Comparison of ENCODE assay signal across 8 cellular contexts in the genomic region with DNA sequence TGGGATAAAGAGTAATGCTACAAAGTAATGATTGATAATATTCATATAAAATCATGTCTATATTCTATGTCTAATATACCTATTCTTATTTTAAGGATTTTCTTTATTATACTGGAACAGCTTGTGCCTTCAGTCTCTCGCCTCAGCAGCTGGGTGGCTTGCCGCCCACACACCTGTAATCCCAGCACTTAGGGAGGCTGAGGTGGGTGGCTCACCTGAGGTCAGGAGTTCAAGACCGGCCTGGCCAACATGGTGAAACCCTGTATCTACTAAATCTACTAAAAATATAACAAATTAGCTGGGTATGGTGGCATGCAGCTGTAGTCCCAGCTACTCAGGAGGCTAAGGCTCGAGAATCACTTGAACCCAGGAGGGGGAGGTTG. TPM values are rescaled to one million over a fixed set of nuclear protein-coding genes. Genes with fewer than 3 reads are reported as not detected.
"Had no signal": no experiment of that assay in that cellular context is flagged by ENCODE, and none has a peak within 500 bp of the region (broad histone marks: within the 10 kb centered on the region; RNA-seq: fewer than 3 reads in every experiment).

No MANE protein-coding gene starts in this region.

- ATAC-seq: GM23338 had no signal

- H3K4me3 ChIP-seq: GM23338 had no signal

- H2AFZ ChIP-seq: GM23338 had no signal

- H3K4me2 ChIP-seq: GM23338 had no signal

- FAIRE-seq: H1, H54, HTR-8/SVneo had no signal

- DNase-seq: H9, HCEC 1CT, KG1 had no signal

RNA-seq across cellular contexts. Expression of gene RAB42, which starts 46.8 kb away (rescaled TPM):
- polyA plus RNA-seq: IgD-negative memory B cell had no signal
